ENCODE assay signal across 15 cellular contexts in genomic region chr6:101845621-101846020, GRCh38.
DNase-seq lines count a peak whose midpoint lies in the region; ATAC-seq and TF ChIP-seq lines count a peak whose summit lies in the region.
"Had no signal": no experiment of that assay in that cellular context is flagged by ENCODE, and none has a peak within 500 bp of the region (broad histone marks: within the 10 kb centered on the region; RNA-seq: fewer than 3 reads in every experiment).

No MANE protein-coding gene starts in this region.

- H3F3A ChIP-seq in MM.1S (ENCODE audit: insufficient read depth, low read length), result no peaks in the 10 kb centered on the region

- TF ChIP-seq CTCF in MM.1S (IDR thresholded peaks at IDR 0.05; ENCODE audit: low read length) (no peak), GM20000 (IDR thresholded peaks at IDR 0.05; ENCODE audit: extremely low read depth, missing control alignments) (no peak), Peyer's patch (IDR thresholded peaks at IDR 0.05) (no peak)

- no peaks in the 10 kb centered on the region for H3K9me3 ChIP-seq in MM.1S (replicated peaks; ENCODE audit: insufficient read depth, low read length)
- no peaks in the 10 kb centered on the region for H3K9me3 ChIP-seq in Peyer's patch
- H3K9me3 ChIP-seq: prostate gland, upper lobe of left lung had no signal

- TF ChIP-seq POLR2A in Peyer's patch (IDR thresholded peaks at IDR 0.05), result no peak

- peak; percentile 64 for ATAC-seq in GM18519 (IDR thresholded peaks at IDR 0.05; ENCODE audit: low FRiP score, unreplicated experiment)
- ATAC-seq in GM21576 (IDR thresholded peaks at IDR 0.05; ENCODE audit: unreplicated experiment), result peak; percentile 83
- ATAC-seq in HG03066 (IDR thresholded peaks at IDR 0.05; ENCODE audit: low read depth, unreplicated experiment), result peak; percentile 94
- ATAC-seq in sciatic nerve, result no peak
- ATAC-seq: activated CD4-positive, CD25-positive, alpha-beta regulatory T cell treated with anti-CD3 and anti-CD28 coated beads, Interleukin-2, amount 50 U/mL, for 24 hours; activated naive CD8-positive, alpha-beta T cell treated with anti-CD3 and anti-CD28 coated beads, Interleukin-2, amount 50 U/mL, for 24 hours had no signal

- DNase-seq in MM.1S, result peak; percentile 39
- no peak for DNase-seq in stimulated activated CD4-positive, alpha-beta T cell treated with anti-CD3 and anti-CD28 coated beads, Interleukin-4, amount 100 ng/mL, for 1 hour
- DNase-seq in sciatic nerve (ENCODE audit: low spot score), result no peak
- no peak for DNase-seq in GM20000 (ENCODE audit: low spot score)
- no peak for DNase-seq in Peyer's patch
- DNase-seq: activated naive CD8-positive, alpha-beta T cell treated with anti-CD3 and anti-CD28 coated beads, Interleukin-2, amount 50 U/mL, for 24 hours; glutamatergic neuron; NCI-H1436; NCI-H526 treated with DMSO at 0.1 percent for 48 hours; upper lobe of left lung had no signal

- no peak overlapping the region for H3K4me3 ChIP-seq in MM.1S (ENCODE audit: low read length)
- no peak overlapping the region for H3K4me3 ChIP-seq in Peyer's patch
- H3K4me3 ChIP-seq: prostate gland, upper lobe of left lung had no signal

- intact Hi-C loops in sciatic nerve (cut with DNase I), result no loop called here

- H3K4me1 ChIP-seq in MM.1S (ENCODE audit: low read length) (no peaks in the 10 kb centered on the region), Peyer's patch (no peaks in the 10 kb centered on the region)
- H3K4me1 ChIP-seq: prostate gland, upper lobe of left lung had no signal

- no peaks in the 10 kb centered on the region for H3K9me2 ChIP-seq in MM.1S (replicated peaks; ENCODE audit: insufficient read depth, low read length)

- H3K27me3 ChIP-seq in MM.1S (replicated peaks; ENCODE audit: insufficient read depth, low read length), result no peaks in the 10 kb centered on the region
- H3K27me3 ChIP-seq in Peyer's patch, result no peaks in the 10 kb centered on the region
- H3K27me3 ChIP-seq: upper lobe of left lung had no signal

- no peak overlapping the region for H3K9ac ChIP-seq in MM.1S (ENCODE audit: low read length)

- no peak overlapping the region for H2AFZ ChIP-seq in MM.1S (ENCODE audit: low read length)

- H4K20me1 ChIP-seq in MM.1S (ENCODE audit: insufficient read depth, low read length), result no peaks in the 10 kb centered on the region

- H3K36me3 ChIP-seq in MM.1S (replicated peaks; ENCODE audit: insufficient read depth, low read length), result no peaks in the 10 kb centered on the region
- H3K36me3 ChIP-seq in Peyer's patch, result no peaks in the 10 kb centered on the region
- H3K36me3 ChIP-seq: prostate gland, upper lobe of left lung had no signal

- peak overlapping the region; percentile 8; the same call in 1 of the 2 replicates for H3K4me2 ChIP-seq in MM.1S (ENCODE audit: low read depth, low read length)

- no peaks in the 10 kb centered on the region for H3K79me2 ChIP-seq in MM.1S (ENCODE audit: low read length)

- H3K27ac ChIP-seq in MM.1S (ENCODE audit: low read length) (no peak overlapping the region), Peyer's patch (no peak overlapping the region)
- H3K27ac ChIP-seq: prostate gland, upper lobe of left lung had no signal
